ENCODE assay signal across 10 cellular contexts in the genomic region with DNA sequence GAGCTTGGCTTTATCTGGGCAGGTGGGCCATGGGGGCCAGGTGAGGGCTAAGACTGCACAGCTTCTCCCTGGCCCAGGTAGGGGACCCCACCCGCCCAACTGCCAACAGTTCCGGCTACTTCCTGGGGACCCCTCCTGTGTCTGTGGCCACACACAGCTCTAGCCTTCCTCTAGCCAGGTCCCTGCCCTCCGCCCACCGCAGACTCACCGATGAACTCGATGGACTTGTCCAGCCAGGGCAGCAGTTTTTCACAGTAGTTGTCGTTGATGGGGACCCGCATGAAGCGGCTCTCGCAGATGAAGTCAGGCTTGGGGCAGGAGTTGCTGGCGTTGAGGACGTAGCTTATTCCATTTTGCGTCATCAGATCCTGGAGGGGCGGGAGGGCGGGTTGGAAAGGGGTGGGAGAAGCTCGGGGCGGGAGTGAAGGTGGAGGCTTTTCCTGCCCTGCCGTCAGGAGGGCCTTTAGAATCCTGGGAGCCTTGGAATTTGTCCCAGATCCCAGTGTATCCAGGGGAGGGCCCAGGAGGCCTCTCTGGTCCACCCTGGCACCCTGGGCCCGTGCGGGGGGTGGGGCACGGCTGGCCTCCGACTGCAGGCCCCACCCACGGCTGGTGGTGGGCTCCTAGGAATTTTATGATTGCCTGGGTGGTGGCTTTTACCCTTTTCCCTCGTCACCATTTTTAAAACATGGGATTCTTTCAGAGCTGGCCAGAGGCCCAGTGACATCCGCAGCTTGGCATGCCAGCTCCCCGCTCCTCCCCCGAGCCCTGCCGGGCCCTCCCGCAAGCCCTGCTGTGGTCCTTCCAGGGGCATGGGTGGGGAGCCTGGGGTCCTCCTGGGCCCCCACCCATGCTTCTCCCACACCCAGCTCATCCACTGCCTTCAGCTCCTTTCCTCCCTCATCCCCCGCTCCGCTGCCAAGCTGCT. TPM values are rescaled to one million over a fixed set of nuclear protein-coding genes. Genes with fewer than 3 reads are reported as not detected.
DNase-seq lines count a peak whose midpoint lies in the region; ATAC-seq and TF ChIP-seq lines count a peak whose summit lies in the region.
"Had no signal": no experiment of that assay in that cellular context is flagged by ENCODE, and none has a peak within 500 bp of the region (broad histone marks: within the 10 kb centered on the region; RNA-seq: fewer than 3 reads in every experiment).

No MANE protein-coding gene starts in this region.

- H3K4me1 ChIP-seq in HUES6 (ENCODE audit: control insufficient read depth, insufficient read depth, low read length) (peaks cover 41% of the 10 kb centered on the region), right lobe of liver (peaks cover 0 to 18% (median 7%) of the 10 kb centered on the region in 4 donors), thyroid gland (peaks cover 16 to 37% of the 10 kb centered on the region in 2 donors)

- H3K4me3 ChIP-seq in HUES6 (ENCODE audit: low read depth, low read length) (0 out of 2 replicates have a peak overlapping the region, but pooled peaks have one; percentile 9), right lobe of liver (peak overlapping the region in 2 of 3 donors; percentile 9 to 31), thyroid gland (replicated peaks in 1 of 3) (no peak overlapping the region)

- H3K36me3 ChIP-seq in HUES6 (ENCODE audit: control insufficient read depth, insufficient read depth, low read length) (peaks cover 8% of the 10 kb centered on the region; the same call in 1 of the 2 replicates), right lobe of liver (no peaks in the 10 kb centered on the region), thyroid gland (peaks cover 5 to 9% of the 10 kb centered on the region in 2 donors)

- H3K9me3 ChIP-seq in HUES6 (ENCODE audit: control insufficient read depth, insufficient read depth, low read depth, low read length) (no peaks in the 10 kb centered on the region), right lobe of liver (no peaks in the 10 kb centered on the region), thyroid gland (no peaks in the 10 kb centered on the region)

- WGBS in right lobe of liver (ENCODE audit: insufficient coverage, low coverage, low lambda C conversion rate, missing lambda C conversion rate): 58% methylated on average over 4 of the region's 31 CpGs
- 65 to 69% methylated on average over 31 of the region's 31 CpGs for WGBS in thyroid gland, 2 donors

- TF ChIP-seq POLR2A in right lobe of liver (IDR thresholded peaks at IDR 0.05) (no peak), thyroid gland (IDR thresholded peaks at IDR 0.05) (no peak)

- intact Hi-C loops in right lobe of liver (cut with DNase I) (no loop called here), thyroid gland (cut with DNase I) (no loop called here)

- DNase-seq in right lobe of liver (peak in 2 of 3 donors; percentile 72 to 73), thyroid gland (peak; percentile 47 to 53), NCI-H2081 (lab: John Stamatoyannopoulos, UW) (no peak)
- DNase-seq in activated CD8-positive, alpha-beta memory T cell treated with anti-CD3 and anti-CD28 coated beads for 24 hours: no peak

- ATAC-seq in right lobe of liver: peak in 3 of 4 donors; percentile 35 to 40 (median 39)
- no peak for ATAC-seq in esophagus mucosa
- ATAC-seq in HG02678 (IDR thresholded peaks at IDR 0.05; ENCODE audit: unreplicated experiment): no peak

- H3K27me3 ChIP-seq in HUES6 (ENCODE audit: control insufficient read depth, insufficient read depth, low read length) (peaks cover 76% of the 10 kb centered on the region), right lobe of liver (no peaks in the 10 kb centered on the region), thyroid gland (no peaks in the 10 kb centered on the region)

- TF ChIP-seq CTCF in right lobe of liver (IDR thresholded peaks at IDR 0.05): no peak
- TF ChIP-seq CTCF in thyroid gland (IDR thresholded peaks at IDR 0.05): no peak

- peak overlapping the region; percentile 27 for H3K9ac ChIP-seq in HUES6 (ENCODE audit: low read length)

- H3K27ac ChIP-seq in HUES6 (ENCODE audit: low read depth, low read length) (no peak overlapping the region), cingulate gyrus (ENCODE audit: low read depth, low read length) (peak overlapping the region; percentile 94), right lobe of liver (peak overlapping the region; percentile 51 to 74 (median 67)), thyroid gland (peak overlapping the region in 2 of 3 donors; percentile 23 to 55)

RNA-seq across cellular contexts. Expression of a gene that starts 13.9 kb away (rescaled TPM):
- 10 to 100 TPM in 2 of 6 experiments, 1 to 10 TPM in 2, under 1 TPM in 2; 0.22 to 13.7 (median 4.4) TPM for total RNA-seq in right lobe of liver
- 1 to 10 TPM; 1.3 to 3.5 (median 2.5) TPM for total RNA-seq in thyroid gland
- 0.76 TPM for total RNA-seq in esophagus mucosa

RNA-seq across cellular contexts. Expression of a gene that starts 26.9 kb away (rescaled TPM):
- total RNA-seq in right lobe of liver (not detected), thyroid gland (not detected), esophagus mucosa (not detected)
- total RNA-seq: mononuclear cell, urinary bladder had no signal

RNA-seq across cellular contexts. Expression of a gene that starts 39.9 kb away (rescaled TPM):
- total RNA-seq in right lobe of liver (not detected), thyroid gland (not detected), esophagus mucosa (not detected)
- total RNA-seq: mononuclear cell, urinary bladder had no signal

RNA-seq across cellular contexts. Expression of a gene that starts 50.1 kb away (rescaled TPM):
- total RNA-seq in right lobe of liver: not detected
- not detected for total RNA-seq in thyroid gland
- not detected for total RNA-seq in esophagus mucosa
- total RNA-seq: mononuclear cell, urinary bladder had no signal

Comparison
In these comparisons a context has a peak if more than half of its experiments do, and no peak if none do; other contexts are left out.
1. H3K4me3 ChIP-seq: peak in HUES6 (single experiment) and right lobe of liver (2 of 3); none in thyroid gland (0 of 3).
2. ATAC-seq: peak in right lobe of liver (3 of 4); none in esophagus mucosa (single experiment) and HG02678 (single experiment).
3. DNase-seq: peak in right lobe of liver (2 of 3) and thyroid gland (2 of 2); none in activated CD8-positive, alpha-beta memory T cell treated with anti-CD3 and anti-CD28 coated beads for 24 hours (single experiment) and NCI-H2081 (0 of 2).